In genomic region chr21:34691396-34692032, GRCh38 we compare ENCODE assay signal across 25 cellular contexts. TPM values are rescaled to one million over a fixed set of nuclear protein-coding genes. Genes with fewer than 3 reads are reported as not detected.
A peak's percentile ranks its signal among the peaks of the same experiment; 100 is the strongest.
DNase-seq lines count a peak whose midpoint lies in the region; FAIRE-seq and TF ChIP-seq lines count a peak whose summit lies in the region.
"Had no signal": no experiment of that assay in that cellular context is flagged by ENCODE, and none has a peak within 500 bp of the region (broad histone marks: within the 10 kb centered on the region; RNA-seq: fewer than 3 reads in every experiment).

No MANE protein-coding gene starts in this region.

- H3K79me2 ChIP-seq in hepatocyte, result peaks cover 7% of the 10 kb centered on the region

- H3K36me3 ChIP-seq in hepatocyte (replicated peaks; ENCODE audit: insufficient read depth, low read depth) (no peaks in the 10 kb centered on the region), transverse colon (no peaks in the 10 kb centered on the region)
- H3K36me3 ChIP-seq: neutrophil, tibial nerve had no signal

- H3K9me3 ChIP-seq in hepatocyte (ENCODE audit: low read depth), result no peaks in the 10 kb centered on the region
- no peaks in the 10 kb centered on the region for H3K9me3 ChIP-seq in transverse colon
- H3K9me3 ChIP-seq: neutrophil, psoas muscle had no signal

- TF ChIP-seq EP300 in transverse colon (IDR thresholded peaks at IDR 0.05; ENCODE audit: low read depth), result no peak

- DNase-seq in NCI-H146 (lab: John Stamatoyannopoulos, UW) (peak; percentile 9), NCI-H146 treated with DMSO at 0.1 percent for 48 hours (lab: John Stamatoyannopoulos, UW; ENCODE audit: unreplicated experiment) (no peak), NCI-H345 treated with DMSO at 0.1 percent for 48 hours (lab: John Stamatoyannopoulos, UW; ENCODE audit: unreplicated experiment) (peak; percentile 12), hepatocyte (ENCODE audit: low spot score) (no peak), transverse colon (no peak), dermis blood vessel endothelial cell (no peak), SIG-M5 (lab: John Stamatoyannopoulos, UW) (no peak), D721Med (ENCODE audit: insufficient read length, low spot score) (no peak)
- DNase-seq: activated CD4-positive, alpha-beta memory T cell treated with anti-CD3 and anti-CD28 coated beads, Interleukin-2, amount 10 ng/mL, durations not matched to agents 7 days and 5 days; activated naive CD4-positive, alpha-beta T cell treated with anti-CD3 and anti-CD28 coated beads for 36 hours; activated T-cell treated with anti-CD3 and anti-CD28 coated beads, Interleukin-2, amount 50 U/mL, for 1 hour; anterior cingulate cortex; COR-L47; effector memory CD4-positive, alpha-beta T cell; HCEC 1CT; Karpas-422; NCI-H1048; psoas muscle; small intestine; stimulated activated naive CD4-positive, alpha-beta T cell treated with Interleukin-2 at 50 U/mL for 16 hours had no signal

- no peaks in the 10 kb centered on the region for H4K20me1 ChIP-seq in hepatocyte (ENCODE audit: insufficient read depth, poor library complexity, severe bottlenecking)

- no peak for TF ChIP-seq POLR2A in transverse colon (IDR thresholded peaks at IDR 0.05)

- no peaks in the 10 kb centered on the region for H3K27me3 ChIP-seq in hepatocyte
- H3K27me3 ChIP-seq in transverse colon, result no peaks in the 10 kb centered on the region
- H3K27me3 ChIP-seq: tibial nerve had no signal

- H3K4me1 ChIP-seq in hepatocyte (ENCODE audit: insufficient read depth), result peaks cover 14% of the 10 kb centered on the region
- peaks cover 17 to 42% (median 32%) of the 10 kb centered on the region in 4 donors for H3K4me1 ChIP-seq in transverse colon

- 40% methylated on average over 5 of the region's 5 CpGs for WGBS in hepatocyte (ENCODE audit: low lambda C conversion rate, missing lambda C conversion rate)
- WGBS in transverse colon (ENCODE audit: low coverage in 1 of 2), 2 donors, result 36 to 39% methylated on average over 4 to 5 of the region's 5 CpGs

- H3K9me2 ChIP-seq in hepatocyte (replicated peaks; ENCODE audit: insufficient read depth), result no peaks in the 10 kb centered on the region

- in situ Hi-C loops in transverse colon (cut with MboI; ENCODE audit: low pct_ligation_motif_present in 1 of 4, low pct_unique_long_range_greater_than_20kb in 1 of 4, low sequenced_read_pairs in 3 of 4), result no loop called here

- H3K27ac ChIP-seq in hepatocyte (peak overlapping the region; percentile 62), transverse colon (peak overlapping the region; percentile 67 to 79 (median 76))
- H3K27ac ChIP-seq: neutrophil, RWPE1, tibial nerve had no signal

- no peak overlapping the region for H3K4me3 ChIP-seq in hepatocyte
- H3K4me3 ChIP-seq in transverse colon, result no peak overlapping the region
- H3K4me3 ChIP-seq: psoas muscle, tibial nerve had no signal

- FAIRE-seq in D721Med (lab: Jason Lieb, UNC), result no peak
- FAIRE-seq: small intestine had no signal

- no peak for TF ChIP-seq CTCF in hepatocyte (IDR thresholded peaks at IDR 0.05; ENCODE audit: poor library complexity)
- TF ChIP-seq CTCF in transverse colon (IDR thresholded peaks at IDR 0.05), result no peak
- TF ChIP-seq CTCF in D721Med (IDR thresholded peaks at IDR 0.05; ENCODE audit: insufficient read depth, missing control alignments), result no peak

- H2AFZ ChIP-seq in hepatocyte, result no peak overlapping the region

- H3K4me2 ChIP-seq in hepatocyte, result no peak overlapping the region

- intact Hi-C loops in transverse colon (cut with DNase I; ENCODE audit: low total_unique reads), result no loop called here

RNA-seq across cellular contexts. Expression of gene CLIC6, which starts 22.7 kb away (rescaled TPM):
- total RNA-seq in hepatocyte (12.4 and 16.7 TPM in 2 replicates), transverse colon (1 to 10 TPM in 2 of 4 donors, under 1 TPM in 1, not detected in 1; 0.37 to 4.9 (median 3.7) TPM), dermis blood vessel endothelial cell (not detected in 2 replicates)
- 7.2 and 9.9 TPM in 2 replicates for polyA plus RNA-seq in hepatocyte
- total RNA-seq: A172, HT1080 had no signal

Comparison
In these comparisons a context has a peak if more than half of its experiments do, and no peak if none do; other contexts are left out.
1. DNase-seq: peak in NCI-H146 (single experiment) and NCI-H345 treated with DMSO at 0.1 percent for 48 hours (single experiment); none in NCI-H146 treated with DMSO at 0.1 percent for 48 hours (single experiment), hepatocyte (single experiment), transverse colon (single experiment), dermis blood vessel endothelial cell (single experiment), SIG-M5 (single experiment) and D721Med (single experiment).